In genomic region chr16:67967956-67968439, GRCh38 we compare ENCODE assay signal across 8 cellular contexts. TPM values are rescaled to one million over a fixed set of nuclear protein-coding genes. Genes with fewer than 3 reads are reported as not detected.
A peak's percentile ranks its signal among the peaks of the same experiment; 100 is the strongest.
DNase-seq lines count a peak whose midpoint lies in the region; ATAC-seq and TF ChIP-seq lines count a peak whose summit lies in the region.

No MANE protein-coding gene starts in this region.

- TF ChIP-seq CTCF in fibroblast of mammary gland (conservative IDR thresholded peaks at IDR 0.05; ENCODE audit: control insufficient read depth, insufficient read depth, low read depth, low read length) (no peak), neural crest cell (conservative IDR thresholded peaks at IDR 0.05) (no peak)

- H3K4me3 ChIP-seq in Jurkat, Clone E6-1 (ENCODE audit: low read length), result peak overlapping the region; percentile 61
- peak overlapping the region; percentile 88 for H3K4me3 ChIP-seq in fibroblast of mammary gland (ENCODE audit: control insufficient read depth, low read depth, low read length)

- H3K4me3 Mint-ChIP-seq in neural crest cell, result peak overlapping the region; percentile 97

- H3K4me1 Mint-ChIP-seq in neural crest cell, result peaks cover 38% of the 10 kb centered on the region

- no peaks in the 10 kb centered on the region for H3K36me3 Mint-ChIP-seq in neural crest cell (ENCODE audit: low read depth)

- peak; percentile 23 for ATAC-seq in GM21576 (IDR thresholded peaks at IDR 0.05; ENCODE audit: unreplicated experiment)
- ATAC-seq in GM18870 (IDR thresholded peaks at IDR 0.05; ENCODE audit: unreplicated experiment), result no peak

- H3K27ac Mint-ChIP-seq in neural crest cell (ENCODE audit: unreplicated experiment), result peak overlapping the region; percentile 94

- no peaks in the 10 kb centered on the region for H3K9me3 Mint-ChIP-seq in neural crest cell

- DNase-seq in ELF-1 (ENCODE audit: low read depth, low spot score) (peak; percentile 49), fibroblast of mammary gland (ENCODE audit: low read depth) (no peak), neural crest cell (ENCODE audit: low read depth, low spot score) (no peak), NCI-H345 (lab: John Stamatoyannopoulos, UW) (no peak)
- no peak for DNase-seq in Jurkat, Clone E6-1 (ENCODE audit: low read depth, low spot score)
- DNase-seq in activated T-cell treated with anti-CD3 and anti-CD28 coated beads, Interleukin-2, amount 50 U/mL, for 1 hour, result peak; percentile 29

- H3K27me3 Mint-ChIP-seq in neural crest cell (ENCODE audit: low read depth), result no peaks in the 10 kb centered on the region

RNA-seq across cellular contexts. Expression of gene SLC12A4, which starts 0.4 kb away (rescaled TPM):
- polyA plus RNA-seq in Jurkat, Clone E6-1 (2012; ENCODE audit: insufficient read depth, insufficient read length), result 17.3 TPM
- 36.0 and 36.8 TPM in 2 replicates for total RNA-seq in neural crest cell

RNA-seq across cellular contexts. Expression of gene DPEP3, which starts 12.3 kb away (rescaled TPM):
- not detected for polyA plus RNA-seq in Jurkat, Clone E6-1 (2012; ENCODE audit: insufficient read depth, insufficient read length)
- total RNA-seq in neural crest cell, result not detected in 2 replicates

RNA-seq across cellular contexts. Expression of gene LCAT, which starts 24.1 kb away (rescaled TPM):
- polyA plus RNA-seq in Jurkat, Clone E6-1 (2012; ENCODE audit: insufficient read depth, insufficient read length), result 14.6 TPM
- total RNA-seq in neural crest cell, result 16.6 and 17.6 TPM in 2 replicates

RNA-seq across cellular contexts. Expression of gene DPEP2, which starts 31.3 kb away (rescaled TPM):
- polyA plus RNA-seq in Jurkat, Clone E6-1 (2012; ENCODE audit: insufficient read depth, insufficient read length), result not detected
- total RNA-seq in neural crest cell, result not detected in 2 replicates

RNA-seq across cellular contexts. Expression of gene PSMB10, which starts 31.3 kb away (rescaled TPM):
- polyA plus RNA-seq in Jurkat, Clone E6-1 (2012; ENCODE audit: insufficient read depth, insufficient read length), result 97.4 TPM
- total RNA-seq in neural crest cell, result 22.4 and 22.5 TPM in 2 replicates

Comparison
In these comparisons a context has a peak if more than half of its experiments do, and no peak if none do; other contexts are left out.
1. DNase-seq: peak in ELF-1 (single experiment) and activated T-cell treated with anti-CD3 and anti-CD28 coated beads, Interleukin-2, amount 50 U/mL, for 1 hour (single experiment); none in Jurkat, Clone E6-1 (single experiment), fibroblast of mammary gland (single experiment), neural crest cell (single experiment) and NCI-H345 (single experiment).